In the genomic region with DNA sequence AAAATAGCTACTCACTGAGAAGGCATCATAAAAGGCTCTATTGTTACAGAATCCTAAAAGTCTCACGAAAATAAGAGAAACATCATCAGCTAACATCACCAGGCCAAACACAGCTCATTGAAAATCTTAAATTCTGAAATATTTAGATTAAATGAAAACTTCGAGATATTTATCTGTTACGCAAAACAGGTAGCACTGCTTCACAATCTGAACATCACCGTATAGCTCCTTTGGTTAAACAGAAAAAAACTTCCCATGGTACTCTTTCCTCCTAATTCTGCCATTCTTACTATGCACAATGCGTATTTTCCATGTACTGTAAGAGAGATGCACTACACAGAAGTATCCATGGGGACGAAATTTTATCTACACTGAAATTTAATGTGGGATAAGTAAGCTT, we compare ENCODE assay signal across 8 cellular contexts. TPM values are rescaled to one million over a fixed set of nuclear protein-coding genes. Genes with fewer than 3 reads are reported as not detected.
DNase-seq lines count a peak whose midpoint lies in the region; ATAC-seq, FAIRE-seq and TF ChIP-seq lines count a peak whose summit lies in the region.

No MANE protein-coding gene starts in this region.

- no peak for TF ChIP-seq POLR2A in HepG2 (IDR thresholded peaks at IDR 0.05; ENCODE audit: insufficient read depth in 1 of 2, low read depth in 2 of 2, low read length in 2 of 2)

- H3K79me2 ChIP-seq in HepG2 (ENCODE audit: insufficient read depth, low read length) = peaks cover 27% of the 10 kb centered on the region

- H3K4me1 Mint-ChIP-seq in activated T-helper 1 cell treated with anti-CD3 and anti-CD28 coated beads, Interleukin-12 subunit alpha, Interleukin-12 subunit beta, Interleukin-2, Interleukin-4 antibody, amounts not matched to agents 30 ng/mL and 10 ng/mL and 1 ng/mL, durations not matched to agents 14 hours and 24 hours and 36 hours (ENCODE audit: low read depth) = peaks cover 33% of the 10 kb centered on the region
- peaks cover 17% of the 10 kb centered on the region for H3K4me1 Mint-ChIP-seq in type B pancreatic cell (ENCODE audit: unreplicated experiment)

- H3K9me3 Mint-ChIP-seq in activated T-helper 1 cell treated with anti-CD3 and anti-CD28 coated beads, Interleukin-12 subunit alpha, Interleukin-12 subunit beta, Interleukin-2, Interleukin-4 antibody, amounts not matched to agents 30 ng/mL and 10 ng/mL and 1 ng/mL, durations not matched to agents 14 hours and 24 hours and 36 hours = no peaks in the 10 kb centered on the region
- H3K9me3 Mint-ChIP-seq in type B pancreatic cell = no peaks in the 10 kb centered on the region

- no peak for TF ChIP-seq EP300 in HepG2 (IDR thresholded peaks at IDR 0.05; ENCODE audit: low read depth in 2 of 2, low read length in 2 of 2)
- TF ChIP-seq EP300 in HepG2 (CRISPR knock-in tag; IDR thresholded peaks at IDR 0.05; ENCODE audit: borderline replicate concordance) = no peak

- peaks cover 11% of the 10 kb centered on the region for H3K36me3 Mint-ChIP-seq in activated T-helper 1 cell treated with anti-CD3 and anti-CD28 coated beads, Interleukin-12 subunit alpha, Interleukin-12 subunit beta, Interleukin-2, Interleukin-4 antibody, amounts not matched to agents 30 ng/mL and 10 ng/mL and 1 ng/mL, durations not matched to agents 14 hours and 24 hours and 36 hours (ENCODE audit: low read depth)
- peaks cover 5% of the 10 kb centered on the region for H3K36me3 Mint-ChIP-seq in type B pancreatic cell

- peak overlapping the region; percentile 99 for H3K4me3 Mint-ChIP-seq in activated T-helper 1 cell treated with anti-CD3 and anti-CD28 coated beads, Interleukin-12 subunit alpha, Interleukin-12 subunit beta, Interleukin-2, Interleukin-4 antibody, amounts not matched to agents 30 ng/mL and 10 ng/mL and 1 ng/mL, durations not matched to agents 14 hours and 24 hours and 36 hours
- peak overlapping the region; percentile 100 for H3K4me3 Mint-ChIP-seq in type B pancreatic cell

- peaks cover 13% of the 10 kb centered on the region for H4K20me1 ChIP-seq in HepG2 (ENCODE audit: insufficient read depth, low read length)

- peak overlapping the region; percentile 87; the same call in 1 of the 2 replicates for H3K9ac ChIP-seq in HepG2 (ENCODE audit: insufficient read depth, low read depth, low read length)

- no peaks in the 10 kb centered on the region for H3K9me3 ChIP-seq in cardiac muscle cell (ENCODE audit: low read depth)
- no peaks in the 10 kb centered on the region for H3K9me3 ChIP-seq in HepG2 (ENCODE audit: low read length)

- POLR2A ChIA-PET in HepG2 (lab: Yijun Ruan, JAX) = interaction anchor here (1.0 kb wide), 1 partner anchor 182 kb away, joined by 5 read pairs; a partner anchor contains a TSS

- peaks cover 12% of the 10 kb centered on the region for H3K27me3 Mint-ChIP-seq in activated T-helper 1 cell treated with anti-CD3 and anti-CD28 coated beads, Interleukin-12 subunit alpha, Interleukin-12 subunit beta, Interleukin-2, Interleukin-4 antibody, amounts not matched to agents 30 ng/mL and 10 ng/mL and 1 ng/mL, durations not matched to agents 14 hours and 24 hours and 36 hours (ENCODE audit: insufficient read depth)
- peaks cover 16% of the 10 kb centered on the region for H3K27me3 Mint-ChIP-seq in type B pancreatic cell

- 50% methylated on average over 6 of the region's 6 CpGs for WGBS in HepG2 (ENCODE audit: low lambda C conversion rate)

- peak overlapping the region; percentile 100 for H3K4me3 ChIP-seq in cardiac muscle cell
- peak overlapping the region; percentile 70 to 92 (median 90); a peak in 5 of 6 replicates for H3K4me3 ChIP-seq in HepG2 (replicated peaks in 1 of 3; ENCODE audit: insufficient read depth in 1 of 3, low read depth in 2 of 3, low read length in 3 of 3)

- no peak for TF ChIP-seq RAD21 in HepG2 (CRISPR knock-in tag; IDR thresholded peaks at IDR 0.05)

- no peak overlapping the region for H2AFZ ChIP-seq in HepG2 (ENCODE audit: low read length)

- ATAC-seq in Right ventricle myocardium inferior = no peak
- ATAC-seq in HepG2 = no peak
- no peak for ATAC-seq in GM21529 (IDR thresholded peaks at IDR 0.05; ENCODE audit: unreplicated experiment)
- no peak for ATAC-seq in GM21619 (IDR thresholded peaks at IDR 0.05; ENCODE audit: unreplicated experiment)

- CTCF ChIA-PET in HepG2 (lab: Yijun Ruan, JAX; ENCODE audit: low intra/inter-chr PET ratio, low total read pairs) = no interaction called here

- no peak for FAIRE-seq in HepG2 (lab: Jason Lieb, UNC)

- no peaks in the 10 kb centered on the region for H3K36me3 ChIP-seq in cardiac muscle cell
- H3K36me3 ChIP-seq in HepG2 (replicated peaks in 1 of 2; ENCODE audit: control insufficient read depth in 1 of 2, insufficient read depth in 2 of 2, low read length in 2 of 2) = no peaks in the 10 kb centered on the region

- TF ChIP-seq CTCF in cardiac muscle cell (IDR thresholded peaks at IDR 0.05; ENCODE audit: low read depth, low read length) (no peak), HepG2 (CRISPR knock-in tag; IDR thresholded peaks at IDR 0.05) (no peak), type B pancreatic cell (conservative IDR thresholded peaks at IDR 0.05) (no peak)

- no peak overlapping the region for H3K27ac ChIP-seq in cardiac muscle cell
- no peak overlapping the region for H3K27ac ChIP-seq in HepG2 (ENCODE audit: extremely low read length, insufficient read depth, low read length)

- in situ Hi-C loops in HepG2 (cut with HindIII; ENCODE audit: extremely low pct_ligation_motif_present, low pct_unique_long_range_greater_than_20kb) = no loop called here

- intact Hi-C loops in Right ventricle myocardium inferior (cut with DNase I) = loop anchor here (5.0 kb wide), 1 partner anchor 83 kb away; a partner anchor contains a TSS
- intact Hi-C loops in activated T-helper 1 cell treated with anti-CD3 and anti-CD28 coated beads, Interleukin-12 subunit alpha, Interleukin-12 subunit beta, Interleukin-2, Interleukin-4 antibody, amounts not matched to agents 30 ng/mL and 10 ng/mL and 1 ng/mL, durations not matched to agents 14 hours and 24 hours and 36 hours (cut with micrococcal nuclease) = loop anchor here (2.0 to 5.0 kb wide), 4 partner anchors 13 to 248 kb away; a partner anchor contains a TSS
- intact Hi-C loops in HepG2 (cut with micrococcal nuclease; ENCODE audit: unreplicated experiment) = loop anchor here (5.0 kb wide), 4 partner anchors 37 to 338 kb away; a partner anchor contains a TSS

- DNase-seq in cardiac muscle cell (ENCODE audit: low read depth in 1 of 2, low spot score in 1 of 2) (no peak), Right ventricle myocardium inferior (ENCODE audit: missing footprints) (no peak), HepG2 (ENCODE audit: low spot score) (no peak), type B pancreatic cell (ENCODE audit: extremely low spot score, unreplicated experiment) (no peak), DMS153 (lab: John Stamatoyannopoulos, UW) (no peak)
- no peak for DNase-seq in activated T-helper 1 cell treated with anti-CD3 and anti-CD28 coated beads, Interleukin-12 subunit alpha, Interleukin-12 subunit beta, Interleukin-2, Interleukin-4 antibody, amounts not matched to agents 30 ng/mL and 10 ng/mL and 1 ng/mL, durations not matched to agents 14 hours and 24 hours and 36 hours (ENCODE audit: low spot score)

- peak overlapping the region; percentile 83 for H3K4me2 ChIP-seq in HepG2 (ENCODE audit: low read depth, low read length)

- H3K4me1 ChIP-seq in cardiac muscle cell (ENCODE audit: low read depth) = peaks cover 11% of the 10 kb centered on the region
- peaks cover 36% of the 10 kb centered on the region for H3K4me1 ChIP-seq in HepG2 (ENCODE audit: insufficient read depth, low read length)

- H3K27me3 ChIP-seq in cardiac muscle cell (peaks cover 22% of the 10 kb centered on the region), HepG2 (ENCODE audit: control insufficient read depth in 1 of 2, insufficient read depth in 2 of 2, low read length in 2 of 2) (no peaks in the 10 kb centered on the region)

- H3K27ac Mint-ChIP-seq in activated T-helper 1 cell treated with anti-CD3 and anti-CD28 coated beads, Interleukin-12 subunit alpha, Interleukin-12 subunit beta, Interleukin-2, Interleukin-4 antibody, amounts not matched to agents 30 ng/mL and 10 ng/mL and 1 ng/mL, durations not matched to agents 14 hours and 24 hours and 36 hours = no peak overlapping the region
- H3K27ac Mint-ChIP-seq in type B pancreatic cell = no peak overlapping the region

- no TSS peak for BruUV-seq in HepG2 (replicated peaks; lab: Mats Ljungman, UMichigan)

RNA-seq across cellular contexts. Expression of a gene that starts 2.1 kb away (rescaled TPM):
- total RNA-seq in cardiac muscle cell (10.6 and 11.0 TPM in 2 replicates), Right ventricle myocardium inferior (5.4 TPM), HepG2 (2016; rRNA removed; fragmentation: Illumina TruSeq; extraction: Trizol) (4.8 and 6.4 TPM in 2 replicates), type B pancreatic cell (ENCODE audit: low replicate concordance) (8.2 and 8.7 TPM in 2 replicates)
- polyA plus RNA-seq in cardiac muscle cell (12.2 and 17.5 TPM in 2 replicates), HepG2 (2011; rRNA removed) (6.6 and 6.8 TPM in 2 replicates)
- total RNA-seq in activated T-helper 1 cell treated with anti-CD3 and anti-CD28 coated beads, Interleukin-12 subunit alpha, Interleukin-12 subunit beta, Interleukin-2, Interleukin-4 antibody, amounts not matched to agents 30 ng/mL and 10 ng/mL and 1 ng/mL, durations not matched to agents 14 hours and 24 hours and 36 hours = 14.7 and 14.8 TPM in 2 replicates
- total RNA-seq in HepG2 (2016; cell fraction: cytosol; rRNA removed; fragmentation: Illumina TruSeq; extraction: Trizol; ENCODE audit: low read depth) = 0.61 and 0.79 TPM in 2 replicates
- total RNA-seq in HepG2 (2016; cell fraction: insoluble cytoplasmic fraction; rRNA removed; fragmentation: Illumina TruSeq; extraction: Trizol) = 3.9 and 7.0 TPM in 2 replicates
- total RNA-seq in HepG2 (2016; cell fraction: membrane; rRNA removed; fragmentation: Illumina TruSeq; extraction: Trizol) = 1.8 and 2.5 TPM in 2 replicates
- total RNA-seq in HepG2 (2016; cell fraction: nucleus; rRNA removed; fragmentation: Illumina TruSeq; extraction: Trizol) = 8.8 and 9.5 TPM in 2 replicates
- 3.8 and 5.9 TPM in 2 replicates for polyA plus RNA-seq in HepG2 (2011; cell fraction: cytosol; rRNA removed)
- polyA plus RNA-seq in HepG2 (2011; cell fraction: nucleus; rRNA removed) = 2.6 and 3.1 TPM in 2 replicates
- 8.6 and 12.1 TPM in 2 replicates for polyA plus RNA-seq in HepG2 (2012)
- polyA plus RNA-seq in HepG2 (2016; cell fraction: cytosol; fragmentation: Illumina TruSeq; extraction: Trizol; ENCODE audit: low read depth) = 0.44 and 0.58 TPM in 2 replicates
- 5.9 and 6.6 TPM in 2 replicates for polyA plus RNA-seq in HepG2 (2016; cell fraction: insoluble cytoplasmic fraction; fragmentation: Illumina TruSeq; extraction: Trizol; ENCODE audit: low read depth)
- polyA plus RNA-seq in HepG2 (2016; cell fraction: membrane; fragmentation: Illumina TruSeq; extraction: Trizol; ENCODE audit: low read depth) = 1.8 and 2.2 TPM in 2 replicates
- 13.3 and 14.2 TPM in 2 replicates for polyA plus RNA-seq in HepG2 (2016; cell fraction: nucleus; fragmentation: Illumina TruSeq; extraction: Trizol; ENCODE audit: insufficient read depth, low read depth)
- polyA minus RNA-seq in HepG2 (2011; rRNA and poly(A)+ RNA removed; ENCODE audit: low replicate concordance) = 7.8 and 12.9 TPM in 2 replicates
- 5.9 and 6.9 TPM in 2 replicates for polyA minus RNA-seq in HepG2 (2011; cell fraction: cytosol; rRNA and poly(A)+ RNA removed)
- 8.0 and 8.9 TPM in 2 replicates for polyA minus RNA-seq in HepG2 (2011; cell fraction: nucleus; rRNA and poly(A)+ RNA removed)
